In the genomic region with DNA sequence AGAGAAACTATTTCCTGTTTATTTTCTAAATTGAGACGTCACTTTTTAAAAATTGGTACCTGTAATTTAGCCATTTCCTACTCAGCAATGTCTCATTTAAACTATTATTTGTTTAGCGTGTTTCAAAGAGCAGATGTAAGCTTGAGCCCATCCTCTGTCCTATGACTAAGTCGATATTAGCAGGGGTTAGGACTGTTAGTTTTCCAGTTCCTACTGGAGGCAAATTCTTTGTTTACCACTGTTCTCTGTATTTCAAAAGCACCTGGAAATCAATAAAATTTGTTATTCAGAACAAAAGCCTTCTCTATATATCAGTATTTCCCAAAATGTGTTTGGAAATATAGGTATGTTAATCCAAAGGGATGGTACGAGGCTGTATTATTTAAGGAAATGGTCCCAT, we compare ENCODE assay signal across 1 cellular context.
TF ChIP-seq lines count a peak whose summit lies in the region.

No MANE protein-coding gene starts in this region.

TF ChIP-seq in HepG2, 621 proteins besides CTCF, POLR2A, EP300 and RAD21 (continued from another document and continues in another):
- TF ChIP-seq ZNF101 (CRISPR knock-in tag; IDR thresholded peaks at IDR 0.05; ENCODE audit: borderline replicate concordance, low read depth) (no peak), SPEN (CRISPR knock-in tag; IDR thresholded peaks at IDR 0.05; ENCODE audit: low read depth) (no peak), ZNF354B (CRISPR knock-in tag; IDR thresholded peaks at IDR 0.05) (no peak), ONECUT2 (CRISPR knock-in tag; IDR thresholded peaks at IDR 0.05) (peak; percentile 55; the same call in 1 of the 2 replicates), MZF1 (CRISPR knock-in tag; IDR thresholded peaks at IDR 0.05; ENCODE audit: borderline replicate concordance) (no peak), FOXA1 (IDR thresholded peaks at IDR 0.05) (no peak), FOXA1 (CRISPR knock-in tag; IDR thresholded peaks at IDR 0.05) (0 out of 2 replicates have a peak, but pooled peaks have one; percentile 21), ZNF232 (CRISPR knock-in tag; IDR thresholded peaks at IDR 0.05; ENCODE audit: borderline replicate concordance) (no peak), NR2C2 (CRISPR knock-in tag; IDR thresholded peaks at IDR 0.05; ENCODE audit: borderline replicate concordance) (no peak), PHF21A (CRISPR knock-in tag; IDR thresholded peaks at IDR 0.05) (peak; percentile 23; the same call in 1 of the 2 replicates), HMG20B (CRISPR knock-in tag; conservative IDR thresholded peaks at IDR 0.05) (no peak), SIN3A (IDR thresholded peaks at IDR 0.05; ENCODE audit: borderline replicate concordance, low read depth, low read length) (no peak), PCBP2 (optimal IDR thresholded peaks at IDR 0.05; ENCODE audit: low read depth, low read length, poor library complexity, severe bottlenecking) (no peak), GABPA (IDR thresholded peaks at IDR 0.05; ENCODE audit: low read depth, low read length) (no peak), GABPA (CRISPR knock-in tag; IDR thresholded peaks at IDR 0.05; ENCODE audit: low read depth) (no peak), EZH2 (conservative IDR thresholded peaks at IDR 0.05; ENCODE audit: low read depth, low read length) (no peak), NPAS2 (CRISPR knock-in tag; IDR thresholded peaks at IDR 0.05; ENCODE audit: borderline replicate concordance) (no peak), ZNF598 (CRISPR knock-in tag; IDR thresholded peaks at IDR 0.05; ENCODE audit: borderline replicate concordance) (no peak), LCORL (IDR thresholded peaks at IDR 0.05) (no peak), LCORL (CRISPR knock-in tag; IDR thresholded peaks at IDR 0.05) (no peak), NFIC (IDR thresholded peaks at IDR 0.05; ENCODE audit: low read length) (peak; percentile 45; the same call in 1 of the 2 replicates), FOXA3 (CRISPR knock-in tag; IDR thresholded peaks at IDR 0.05) (peak; percentile 66)
- TF ChIP-seq, protein P1, sequence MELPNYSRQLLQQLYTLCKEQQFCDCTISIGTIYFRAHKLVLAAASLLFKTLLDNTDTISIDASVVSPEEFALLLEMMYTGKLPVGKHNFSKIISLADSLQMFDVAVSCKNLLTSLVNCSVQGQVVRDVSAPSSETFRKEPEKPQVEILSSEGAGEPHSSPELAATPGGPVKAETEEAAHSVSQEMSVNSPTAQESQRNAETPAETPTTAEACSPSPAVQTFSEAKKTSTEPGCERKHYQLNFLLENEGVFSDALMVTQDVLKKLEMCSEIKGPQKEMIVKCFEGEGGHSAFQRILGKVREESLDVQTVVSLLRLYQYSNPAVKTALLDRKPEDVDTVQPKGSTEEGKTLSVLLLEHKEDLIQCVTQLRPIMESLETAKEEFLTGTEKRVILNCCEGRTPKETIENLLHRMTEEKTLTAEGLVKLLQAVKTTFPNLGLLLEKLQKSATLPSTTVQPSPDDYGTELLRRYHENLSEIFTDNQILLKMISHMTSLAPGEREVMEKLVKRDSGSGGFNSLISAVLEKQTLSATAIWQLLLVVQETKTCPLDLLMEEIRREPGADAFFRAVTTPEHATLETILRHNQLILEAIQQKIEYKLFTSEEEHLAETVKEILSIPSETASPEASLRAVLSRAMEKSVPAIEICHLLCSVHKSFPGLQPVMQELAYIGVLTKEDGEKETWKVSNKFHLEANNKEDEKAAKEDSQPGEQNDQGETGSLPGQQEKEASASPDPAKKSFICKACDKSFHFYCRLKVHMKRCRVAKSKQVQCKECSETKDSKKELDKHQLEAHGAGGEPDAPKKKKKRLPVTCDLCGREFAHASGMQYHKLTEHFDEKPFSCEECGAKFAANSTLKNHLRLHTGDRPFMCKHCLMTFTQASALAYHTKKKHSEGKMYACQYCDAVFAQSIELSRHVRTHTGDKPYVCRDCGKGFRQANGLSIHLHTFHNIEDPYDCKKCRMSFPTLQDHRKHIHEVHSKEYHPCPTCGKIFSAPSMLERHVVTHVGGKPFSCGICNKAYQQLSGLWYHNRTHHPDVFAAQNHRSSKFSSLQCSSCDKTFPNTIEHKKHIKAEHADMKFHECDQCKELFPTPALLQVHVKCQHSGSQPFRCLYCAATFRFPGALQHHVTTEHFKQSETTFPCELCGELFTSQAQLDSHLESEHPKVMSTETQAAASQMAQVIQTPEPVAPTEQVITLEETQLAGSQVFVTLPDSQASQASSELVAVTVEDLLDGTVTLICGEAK (IDR thresholded peaks at IDR 0.05), result no peak
- TF ChIP-seq, protein P1 (CRISPR knock-in tag; IDR thresholded peaks at IDR 0.05), result no peak
- TF ChIP-seq, protein P2, sequence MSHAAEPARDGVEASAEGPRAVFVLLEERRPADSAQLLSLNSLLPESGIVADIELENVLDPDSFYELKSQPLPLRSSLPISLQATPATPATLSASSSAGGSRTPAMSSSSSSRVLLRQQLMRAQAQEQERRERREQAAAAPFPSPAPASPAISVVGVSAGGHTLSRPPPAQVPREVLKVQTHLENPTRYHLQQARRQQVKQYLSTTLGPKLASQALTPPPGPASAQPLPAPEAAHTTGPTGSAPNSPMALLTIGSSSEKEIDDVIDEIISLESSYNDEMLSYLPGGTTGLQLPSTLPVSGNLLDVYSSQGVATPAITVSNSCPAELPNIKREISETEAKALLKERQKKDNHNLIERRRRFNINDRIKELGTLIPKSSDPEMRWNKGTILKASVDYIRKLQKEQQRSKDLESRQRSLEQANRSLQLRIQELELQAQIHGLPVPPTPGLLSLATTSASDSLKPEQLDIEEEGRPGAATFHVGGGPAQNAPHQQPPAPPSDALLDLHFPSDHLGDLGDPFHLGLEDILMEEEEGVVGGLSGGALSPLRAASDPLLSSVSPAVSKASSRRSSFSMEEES (CRISPR knock-in tag; IDR thresholded peaks at IDR 0.05), result peak; percentile 40; the same call in 1 of the 2 replicates
- TF ChIP-seq, protein P3, sequence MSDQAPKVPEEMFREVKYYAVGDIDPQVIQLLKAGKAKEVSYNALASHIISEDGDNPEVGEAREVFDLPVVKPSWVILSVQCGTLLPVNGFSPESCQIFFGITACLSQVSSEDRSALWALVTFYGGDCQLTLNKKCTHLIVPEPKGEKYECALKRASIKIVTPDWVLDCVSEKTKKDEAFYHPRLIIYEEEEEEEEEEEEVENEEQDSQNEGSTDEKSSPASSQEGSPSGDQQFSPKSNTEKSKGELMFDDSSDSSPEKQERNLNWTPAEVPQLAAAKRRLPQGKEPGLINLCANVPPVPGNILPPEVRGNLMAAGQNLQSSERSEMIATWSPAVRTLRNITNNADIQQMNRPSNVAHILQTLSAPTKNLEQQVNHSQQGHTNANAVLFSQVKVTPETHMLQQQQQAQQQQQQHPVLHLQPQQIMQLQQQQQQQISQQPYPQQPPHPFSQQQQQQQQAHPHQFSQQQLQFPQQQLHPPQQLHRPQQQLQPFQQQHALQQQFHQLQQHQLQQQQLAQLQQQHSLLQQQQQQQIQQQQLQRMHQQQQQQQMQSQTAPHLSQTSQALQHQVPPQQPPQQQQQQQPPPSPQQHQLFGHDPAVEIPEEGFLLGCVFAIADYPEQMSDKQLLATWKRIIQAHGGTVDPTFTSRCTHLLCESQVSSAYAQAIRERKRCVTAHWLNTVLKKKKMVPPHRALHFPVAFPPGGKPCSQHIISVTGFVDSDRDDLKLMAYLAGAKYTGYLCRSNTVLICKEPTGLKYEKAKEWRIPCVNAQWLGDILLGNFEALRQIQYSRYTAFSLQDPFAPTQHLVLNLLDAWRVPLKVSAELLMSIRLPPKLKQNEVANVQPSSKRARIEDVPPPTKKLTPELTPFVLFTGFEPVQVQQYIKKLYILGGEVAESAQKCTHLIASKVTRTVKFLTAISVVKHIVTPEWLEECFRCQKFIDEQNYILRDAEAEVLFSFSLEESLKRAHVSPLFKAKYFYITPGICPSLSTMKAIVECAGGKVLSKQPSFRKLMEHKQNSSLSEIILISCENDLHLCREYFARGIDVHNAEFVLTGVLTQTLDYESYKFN (CRISPR knock-in tag; conservative IDR thresholded peaks at IDR 0.05), result peak; percentile 71
- TF ChIP-seq, protein P4, sequence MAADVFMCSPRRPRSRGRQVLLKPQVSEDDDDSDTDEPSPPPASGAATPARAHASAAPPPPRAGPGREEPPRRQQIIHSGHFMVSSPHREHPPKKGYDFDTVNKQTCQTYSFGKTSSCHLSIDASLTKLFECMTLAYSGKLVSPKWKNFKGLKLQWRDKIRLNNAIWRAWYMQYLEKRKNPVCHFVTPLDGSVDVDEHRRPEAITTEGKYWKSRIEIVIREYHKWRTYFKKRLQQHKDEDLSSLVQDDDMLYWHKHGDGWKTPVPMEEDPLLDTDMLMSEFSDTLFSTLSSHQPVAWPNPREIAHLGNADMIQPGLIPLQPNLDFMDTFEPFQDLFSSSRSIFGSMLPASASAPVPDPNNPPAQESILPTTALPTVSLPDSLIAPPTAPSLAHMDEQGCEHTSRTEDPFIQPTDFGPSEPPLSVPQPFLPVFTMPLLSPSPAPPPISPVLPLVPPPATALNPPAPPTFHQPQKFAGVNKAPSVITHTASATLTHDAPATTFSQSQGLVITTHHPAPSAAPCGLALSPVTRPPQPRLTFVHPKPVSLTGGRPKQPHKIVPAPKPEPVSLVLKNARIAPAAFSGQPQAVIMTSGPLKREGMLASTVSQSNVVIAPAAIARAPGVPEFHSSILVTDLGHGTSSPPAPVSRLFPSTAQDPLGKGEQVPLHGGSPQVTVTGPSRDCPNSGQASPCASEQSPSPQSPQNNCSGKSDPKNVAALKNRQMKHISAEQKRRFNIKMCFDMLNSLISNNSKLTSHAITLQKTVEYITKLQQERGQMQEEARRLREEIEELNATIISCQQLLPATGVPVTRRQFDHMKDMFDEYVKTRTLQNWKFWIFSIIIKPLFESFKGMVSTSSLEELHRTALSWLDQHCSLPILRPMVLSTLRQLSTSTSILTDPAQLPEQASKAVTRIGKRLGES (CRISPR knock-in tag; IDR thresholded peaks at IDR 0.05; ENCODE audit: borderline replicate concordance), result no peak
- TF ChIP-seq, protein P5, sequence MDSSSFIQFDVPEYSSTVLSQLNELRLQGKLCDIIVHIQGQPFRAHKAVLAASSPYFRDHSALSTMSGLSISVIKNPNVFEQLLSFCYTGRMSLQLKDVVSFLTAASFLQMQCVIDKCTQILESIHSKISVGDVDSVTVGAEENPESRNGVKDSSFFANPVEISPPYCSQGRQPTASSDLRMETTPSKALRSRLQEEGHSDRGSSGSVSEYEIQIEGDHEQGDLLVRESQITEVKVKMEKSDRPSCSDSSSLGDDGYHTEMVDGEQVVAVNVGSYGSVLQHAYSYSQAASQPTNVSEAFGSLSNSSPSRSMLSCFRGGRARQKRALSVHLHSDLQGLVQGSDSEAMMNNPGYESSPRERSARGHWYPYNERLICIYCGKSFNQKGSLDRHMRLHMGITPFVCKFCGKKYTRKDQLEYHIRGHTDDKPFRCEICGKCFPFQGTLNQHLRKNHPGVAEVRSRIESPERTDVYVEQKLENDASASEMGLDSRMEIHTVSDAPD (CRISPR knock-in tag; IDR thresholded peaks at IDR 0.05), result no peak
- TF ChIP-seq, protein P6, sequence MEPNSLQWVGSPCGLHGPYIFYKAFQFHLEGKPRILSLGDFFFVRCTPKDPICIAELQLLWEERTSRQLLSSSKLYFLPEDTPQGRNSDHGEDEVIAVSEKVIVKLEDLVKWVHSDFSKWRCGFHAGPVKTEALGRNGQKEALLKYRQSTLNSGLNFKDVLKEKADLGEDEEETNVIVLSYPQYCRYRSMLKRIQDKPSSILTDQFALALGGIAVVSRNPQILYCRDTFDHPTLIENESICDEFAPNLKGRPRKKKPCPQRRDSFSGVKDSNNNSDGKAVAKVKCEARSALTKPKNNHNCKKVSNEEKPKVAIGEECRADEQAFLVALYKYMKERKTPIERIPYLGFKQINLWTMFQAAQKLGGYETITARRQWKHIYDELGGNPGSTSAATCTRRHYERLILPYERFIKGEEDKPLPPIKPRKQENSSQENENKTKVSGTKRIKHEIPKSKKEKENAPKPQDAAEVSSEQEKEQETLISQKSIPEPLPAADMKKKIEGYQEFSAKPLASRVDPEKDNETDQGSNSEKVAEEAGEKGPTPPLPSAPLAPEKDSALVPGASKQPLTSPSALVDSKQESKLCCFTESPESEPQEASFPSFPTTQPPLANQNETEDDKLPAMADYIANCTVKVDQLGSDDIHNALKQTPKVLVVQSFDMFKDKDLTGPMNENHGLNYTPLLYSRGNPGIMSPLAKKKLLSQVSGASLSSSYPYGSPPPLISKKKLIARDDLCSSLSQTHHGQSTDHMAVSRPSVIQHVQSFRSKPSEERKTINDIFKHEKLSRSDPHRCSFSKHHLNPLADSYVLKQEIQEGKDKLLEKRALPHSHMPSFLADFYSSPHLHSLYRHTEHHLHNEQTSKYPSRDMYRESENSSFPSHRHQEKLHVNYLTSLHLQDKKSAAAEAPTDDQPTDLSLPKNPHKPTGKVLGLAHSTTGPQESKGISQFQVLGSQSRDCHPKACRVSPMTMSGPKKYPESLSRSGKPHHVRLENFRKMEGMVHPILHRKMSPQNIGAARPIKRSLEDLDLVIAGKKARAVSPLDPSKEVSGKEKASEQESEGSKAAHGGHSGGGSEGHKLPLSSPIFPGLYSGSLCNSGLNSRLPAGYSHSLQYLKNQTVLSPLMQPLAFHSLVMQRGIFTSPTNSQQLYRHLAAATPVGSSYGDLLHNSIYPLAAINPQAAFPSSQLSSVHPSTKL (CRISPR knock-in tag; IDR thresholded peaks at IDR 0.05), result peak; percentile 44; the same call in 1 of the 2 replicates
